Comparison of ENCODE assay signal across 8 cellular contexts in genomic region chr4:174283507-174284180, GRCh38. TPM values are rescaled to one million over a fixed set of nuclear protein-coding genes. Genes with fewer than 3 reads are reported as not detected.
DNase-seq lines count a peak whose midpoint lies in the region; ATAC-seq and TF ChIP-seq lines count a peak whose summit lies in the region.

Gene CEP44 (plus strand): TSS chr4:174283911. CDS start chr4:174299122, 15,211 bp downstream.
Gene FBXO8 (minus strand): TSS chr4:174283667. CDS start chr4:174263092, 20,575 bp downstream.

- no peak for TF ChIP-seq CTCF in GM13977 (IDR thresholded peaks at IDR 0.05; ENCODE audit: extremely low read depth, insufficient read depth, missing control alignments)
- TF ChIP-seq CTCF in ascending aorta (IDR thresholded peaks at IDR 0.05): no peak
- TF ChIP-seq CTCF in hepatocyte (IDR thresholded peaks at IDR 0.05; ENCODE audit: poor library complexity): no peak

- H2AFZ ChIP-seq in hepatocyte: peak within 1 kb of the TSS; percentile 92

- H4K20me1 ChIP-seq in hepatocyte (ENCODE audit: insufficient read depth, poor library complexity, severe bottlenecking): no peaks in the 10 kb centered on the region

- WGBS in hepatocyte (ENCODE audit: low lambda C conversion rate, missing lambda C conversion rate): under 1% methylated on average over 39 of the region's 39 CpGs
- 0% methylated on average over 39 of the region's 39 CpGs for WGBS in aorta, 2 donors

- H3K27ac Mint-ChIP-seq in T-helper 2 cell treated with Interferon-gamma antibody and Interleukin-4, amounts not matched to agents 5 μg/mL and 100 μg/mL, for 36 hours: peak within 1 kb of the TSS; percentile 99

- peak within 1 kb of the TSS; percentile 79 for H3K4me2 ChIP-seq in hepatocyte

- peaks cover 7% of the 10 kb centered on the region for H3K9me3 Mint-ChIP-seq in T-helper 2 cell treated with Interferon-gamma antibody and Interleukin-4, amounts not matched to agents 5 μg/mL and 100 μg/mL, for 36 hours

- H3K4me1 ChIP-seq in ascending aorta: peaks cover 0 to 13% of the 10 kb centered on the region in 2 donors
- H3K4me1 ChIP-seq in hepatocyte (ENCODE audit: insufficient read depth): peaks cover 5% of the 10 kb centered on the region
- peaks cover 0 to 2% of the 10 kb centered on the region in 2 donors for H3K4me1 ChIP-seq in aorta (ENCODE audit: control insufficient read depth in 1 of 2, insufficient read depth in 2 of 2, low read length in 2 of 2)

- in situ Hi-C loops in GM13977 (cut with MboI; ENCODE audit: low pct_unique_long_range_greater_than_20kb, low sequenced_read_pairs, unreplicated experiment): no loop called here

- H3K27ac ChIP-seq in ascending aorta (peak within 1 kb of the TSS; percentile 96 to 98), hepatocyte (peak within 1 kb of the TSS; percentile 99), aorta (ENCODE audit: low read depth in 1 of 2, low read length in 2 of 2) (peak within 1 kb of the TSS; percentile 89 to 98)

- H3K4me3 Mint-ChIP-seq in T-helper 2 cell treated with Interferon-gamma antibody and Interleukin-4, amounts not matched to agents 5 μg/mL and 100 μg/mL, for 36 hours: peak within 1 kb of the TSS; percentile 99

- H3K27me3 Mint-ChIP-seq in T-helper 2 cell treated with Interferon-gamma antibody and Interleukin-4, amounts not matched to agents 5 μg/mL and 100 μg/mL, for 36 hours (ENCODE audit: low read depth): no peaks in the 10 kb centered on the region

- peaks cover 27% of the 10 kb centered on the region for H3K36me3 Mint-ChIP-seq in T-helper 2 cell treated with Interferon-gamma antibody and Interleukin-4, amounts not matched to agents 5 μg/mL and 100 μg/mL, for 36 hours (ENCODE audit: low read depth)

- peak within 1 kb of the TSS; percentile 84 to 96 for H3K4me3 ChIP-seq in ascending aorta
- peak within 1 kb of the TSS; percentile 80 for H3K4me3 ChIP-seq in hepatocyte
- peak within 1 kb of the TSS; percentile 68 to 81 for H3K4me3 ChIP-seq in aorta (ENCODE audit: low read length in 2 of 2)

- DNase-seq in GM13977 (ENCODE audit: low spot score): peak; percentile 52
- DNase-seq in NCI-H1436 (lab: John Stamatoyannopoulos, UW): peak; percentile 60
- DNase-seq in T-helper 2 cell treated with Interferon-gamma antibody and Interleukin-4, amounts not matched to agents 5 μg/mL and 100 μg/mL, for 36 hours (ENCODE audit: low spot score): peak; percentile 62
- peak; percentile 10 to 77 for DNase-seq in ascending aorta (ENCODE audit: low spot score in 2 of 2)
- DNase-seq in hepatocyte (ENCODE audit: low spot score): peak; percentile 80
- peak; percentile 76 for DNase-seq in renal cortical epithelial cell (ENCODE audit: low read depth)
- DNase-seq in aorta: peak; percentile 78 to 90

- H3K36me3 ChIP-seq in ascending aorta (no peaks in the 10 kb centered on the region), hepatocyte (replicated peaks; ENCODE audit: insufficient read depth, low read depth) (no peaks in the 10 kb centered on the region), aorta (ENCODE audit: control insufficient read depth in 1 of 2, insufficient read depth in 2 of 2, low read length in 1 of 2) (no peaks in the 10 kb centered on the region)

- intact Hi-C loops in ascending aorta (cut with DNase I): loop anchor here (1.0 to 10.0 kb wide), 4 partner anchors 779 to 1781 kb away; partner anchors contain the start of genes GALNT7, SAP30 and WDR17
- intact Hi-C loops in aorta (cut with DNase I): no loop called here

- peak; percentile 62 for ATAC-seq in HG02840 (IDR thresholded peaks at IDR 0.05; ENCODE audit: low FRiP score, unreplicated experiment)
- ATAC-seq in aorta (ENCODE audit: low FRiP score): peak; percentile 92

- peaks cover 84% of the 10 kb centered on the region for H3K79me2 ChIP-seq in hepatocyte

- H3K27me3 ChIP-seq in ascending aorta (no peaks in the 10 kb centered on the region), hepatocyte (no peaks in the 10 kb centered on the region), aorta (ENCODE audit: control insufficient read depth in 1 of 2, insufficient read depth in 2 of 2, low read length in 1 of 2) (no peaks in the 10 kb centered on the region)

- no peaks in the 10 kb centered on the region for H3K9me2 ChIP-seq in hepatocyte (replicated peaks; ENCODE audit: insufficient read depth)

- peaks cover 48% of the 10 kb centered on the region for H3K4me1 Mint-ChIP-seq in T-helper 2 cell treated with Interferon-gamma antibody and Interleukin-4, amounts not matched to agents 5 μg/mL and 100 μg/mL, for 36 hours (ENCODE audit: low read depth)

- H3K9me3 ChIP-seq in ascending aorta: no peaks in the 10 kb centered on the region
- H3K9me3 ChIP-seq in hepatocyte (ENCODE audit: low read depth): no peaks in the 10 kb centered on the region
- no peaks in the 10 kb centered on the region for H3K9me3 ChIP-seq in aorta (ENCODE audit: control insufficient read depth, low read length)

RNA-seq across cellular contexts. Expression of gene CEP44, which starts in this region (rescaled TPM):
- total RNA-seq in ascending aorta: 5.7 TPM
- total RNA-seq in hepatocyte: 19.0 and 25.8 TPM in 2 replicates
- polyA plus RNA-seq in hepatocyte: 6.6 and 7.7 TPM in 2 replicates
- 16.6 and 17.2 TPM in 2 replicates for total RNA-seq in renal cortical epithelial cell
- 10 to 100 TPM; 12.7 to 19.0 TPM for total RNA-seq in aorta
- polyA plus RNA-seq in aorta: 10 to 100 TPM in 1 of 2 donors, 1 to 10 TPM in 1; 2.4 to 11.3 TPM

RNA-seq across cellular contexts. Expression of gene FBXO8, which starts in this region (rescaled TPM):
- total RNA-seq in ascending aorta: 15.5 TPM
- total RNA-seq in hepatocyte: 35.7 and 43.4 TPM in 2 replicates
- 21.2 and 21.3 TPM in 2 replicates for polyA plus RNA-seq in hepatocyte
- total RNA-seq in renal cortical epithelial cell: 33.9 and 48.5 TPM in 2 replicates
- total RNA-seq in aorta: 10 to 100 TPM; 24.1 to 27.3 TPM
- polyA plus RNA-seq in aorta: 10 to 100 TPM; 23.0 to 27.4 TPM

Comparison
In these comparisons a context has a peak if more than half of its experiments do, and no peak if none do; other contexts are left out.
1. Peak in every context shown above with its lines: DNase-seq, ATAC-seq, H3K4me3 ChIP-seq and H3K27ac ChIP-seq.